8 cellular contexts compared by ENCODE assay signal in the genomic region with DNA sequence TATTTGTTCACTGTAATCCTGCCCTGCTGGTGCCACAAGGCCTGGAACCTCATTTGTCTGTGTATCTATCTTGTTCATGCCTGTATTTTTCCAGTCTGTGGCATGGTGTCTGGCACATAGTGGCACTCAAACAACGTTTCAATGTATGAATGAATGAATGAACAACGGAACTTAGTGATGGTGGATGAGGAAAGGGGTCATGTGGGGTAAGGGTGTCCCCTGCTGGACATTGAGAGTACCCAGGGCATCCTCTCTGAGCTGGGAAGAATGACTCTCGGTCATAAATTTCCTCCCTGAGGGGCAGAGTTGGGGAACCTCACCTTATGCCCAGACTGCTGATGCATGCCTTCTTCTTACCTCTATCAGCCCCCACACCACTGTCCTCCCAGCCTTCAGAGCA. TPM values are rescaled to one million over a fixed set of nuclear protein-coding genes. Genes with fewer than 3 reads are reported as not detected.
DNase-seq lines count a peak whose midpoint lies in the region; ATAC-seq and TF ChIP-seq lines count a peak whose summit lies in the region.

No MANE protein-coding gene starts in this region.

- H3K4me3 ChIP-seq in Peyer's patch, result no peak overlapping the region
- no peak overlapping the region for H3K4me3 ChIP-seq in stomach

- ATAC-seq in memory B cell (ENCODE audit: low read depth) (peak; percentile 80), GM18511 (IDR thresholded peaks at IDR 0.05; ENCODE audit: unreplicated experiment) (no peak)

- DNase-seq in AG08395 (ENCODE audit: low spot score) (peak; percentile 75), GM10266 (ENCODE audit: extremely low spot score) (no peak), Peyer's patch (peak in 1 of 3 donors; percentile 55), astrocyte of the hippocampus (ENCODE audit: low read depth, low spot score) (peak; percentile 62), memory B cell (ENCODE audit: low spot score in 2 of 2) (no peak), stomach (no peak), HuH-7.5 (ENCODE audit: low spot score) (no peak)

- 6 to 18% (median 8%) methylated on average over 3 of the region's 3 CpGs for WGBS in stomach, 5 donors

- intact Hi-C loops in stomach (cut with DNase I; ENCODE audit: low total_unique reads), result no loop called here

- H3K27me3 Mint-ChIP-seq in memory B cell, result peaks cover 6% of the 10 kb centered on the region

- no peak for TF ChIP-seq EP300 in stomach (IDR thresholded peaks at IDR 0.05)

- no peak overlapping the region for H3K4me3 Mint-ChIP-seq in memory B cell

- TF ChIP-seq CTCF in GM10266 (IDR thresholded peaks at IDR 0.05; ENCODE audit: control insufficient read depth, insufficient read depth, low read depth, missing control alignments), result peak; percentile 46
- peak in 5 of 6 experiments; percentile 28 to 51 (median 47) for TF ChIP-seq CTCF in Peyer's patch (IDR thresholded peaks at IDR 0.05)
- peak in 1 of 7 experiments; percentile 7 for TF ChIP-seq CTCF in stomach (IDR thresholded peaks at IDR 0.05)

- H3K4me1 ChIP-seq in Peyer's patch, result no peaks in the 10 kb centered on the region
- H3K4me1 ChIP-seq in stomach, result no peaks in the 10 kb centered on the region

- H3K9me3 Mint-ChIP-seq in memory B cell, result no peaks in the 10 kb centered on the region

- TF ChIP-seq POLR2A in Peyer's patch (IDR thresholded peaks at IDR 0.05), result no peak
- TF ChIP-seq POLR2A in stomach (IDR thresholded peaks at IDR 0.05), result no peak

- no peaks in the 10 kb centered on the region for H3K36me3 Mint-ChIP-seq in memory B cell

- no peak overlapping the region for H3K27ac Mint-ChIP-seq in memory B cell

- H3K36me3 ChIP-seq in Peyer's patch, result no peaks in the 10 kb centered on the region
- H3K36me3 ChIP-seq in stomach, result no peaks in the 10 kb centered on the region

- no peaks in the 10 kb centered on the region for H3K27me3 ChIP-seq in Peyer's patch
- H3K27me3 ChIP-seq in stomach, result peaks cover 0 to 32% (median 0%) of the 10 kb centered on the region in 3 donors

- H3K27ac ChIP-seq in Peyer's patch (no peak overlapping the region), stomach (no peak overlapping the region)

- H3K9me3 ChIP-seq in Peyer's patch (no peaks in the 10 kb centered on the region), stomach (no peaks in the 10 kb centered on the region)

- peaks cover 4% of the 10 kb centered on the region for H3K4me1 Mint-ChIP-seq in memory B cell

RNA-seq across cellular contexts. Expression of a gene that starts 18.9 kb away (rescaled TPM):
- total RNA-seq in Peyer's patch (not detected), stomach (1 to 10 TPM in 1 of 5 donors, not detected in 4; 3.6 TPM)
- polyA plus RNA-seq in stomach, result 1 to 10 TPM in 1 of 3 donors, under 1 TPM in 2; 0.25 to 1.5 (median 0.28) TPM

RNA-seq across cellular contexts. Expression of a gene that starts 19.2 kb away (rescaled TPM):
- total RNA-seq in Peyer's patch (not detected), stomach (not detected)
- polyA plus RNA-seq in stomach, result not detected

RNA-seq across cellular contexts. Expression of a gene that starts 37.5 kb away (rescaled TPM):
- total RNA-seq in Peyer's patch, result 10 to 100 TPM in 3 of 4 donors, not detected in 1; 42.0 to 51.9 (median 51.8) TPM
- 10 to 100 TPM in 1 of 5 donors, 1 to 10 TPM in 3, under 1 TPM in 1; 0.92 to 12.7 (median 2.3) TPM for total RNA-seq in stomach
- 10 to 100 TPM in 1 of 3 donors, 1 to 10 TPM in 1, under 1 TPM in 1; 0.15 to 66.8 (median 4.0) TPM for polyA plus RNA-seq in stomach

RNA-seq across cellular contexts. Expression of a gene that starts 40.7 kb away (rescaled TPM):
- total RNA-seq in Peyer's patch, result 10 to 100 TPM; 54.5 to 76.6 (median 62.1) TPM
- 10 to 100 TPM; 32.1 to 63.6 (median 48.1) TPM for total RNA-seq in stomach
- 10 to 100 TPM; 15.3 to 41.4 (median 20.8) TPM for polyA plus RNA-seq in stomach

Comparison
In these comparisons a context has a peak if more than half of its experiments do, and no peak if none do; other contexts are left out.
1. DNase-seq: peak in AG08395 (single experiment) and astrocyte of the hippocampus (single experiment); none in GM10266 (single experiment), memory B cell (0 of 2), stomach (single experiment) and HuH-7.5 (single experiment).